In genomic region chr6:160750276-160750689, GRCh38 we compare ENCODE assay signal across 9 cellular contexts. TPM values are rescaled to one million over a fixed set of nuclear protein-coding genes. Genes with fewer than 3 reads are reported as not detected.
DNase-seq lines count a peak whose midpoint lies in the region; ATAC-seq and TF ChIP-seq lines count a peak whose summit lies in the region.
"Had no signal": no experiment of that assay in that cellular context is flagged by ENCODE, and none has a peak within 500 bp of the region (broad histone marks: within the 10 kb centered on the region; RNA-seq: fewer than 3 reads in every experiment).

No MANE protein-coding gene starts in this region.

- peaks cover 6 to 11% of the 10 kb centered on the region in 2 donors for H3K27me3 Mint-ChIP-seq in natural killer cell (ENCODE audit: low read depth in 2 of 2)

- H3K9me3 Mint-ChIP-seq in natural killer cell, result peaks cover 0 to under 1% of the 10 kb centered on the region in 2 donors

- no peaks in the 10 kb centered on the region for H3K4me1 Mint-ChIP-seq in natural killer cell

- H3K36me3 Mint-ChIP-seq in natural killer cell, result no peaks in the 10 kb centered on the region

- DNase-seq in epithelial cell of proximal tubule (ENCODE audit: low read depth) (no peak), natural killer cell (no peak), NCI-H1436 treated with DMSO at 0.1 percent for 48 hours (lab: John Stamatoyannopoulos, UW) (no peak), MV-4-11 (lab: John Stamatoyannopoulos, UW) (no peak)
- no peak for DNase-seq in stimulated activated CD4-positive, alpha-beta T cell treated with anti-CD3 and anti-CD28 coated beads, Interleukin-4, amount 100 ng/mL, for 4 hours

- H3K4me3 Mint-ChIP-seq in natural killer cell, result no peak overlapping the region

- H3K27ac Mint-ChIP-seq in natural killer cell, result no peak overlapping the region

- peak; percentile 92 for ATAC-seq in GM21367 (IDR thresholded peaks at IDR 0.05; ENCODE audit: unreplicated experiment)
- peak; percentile 88 for ATAC-seq in HG03565 (IDR thresholded peaks at IDR 0.05; ENCODE audit: unreplicated experiment)
- ATAC-seq in natural killer cell, result no peak

- intact Hi-C loops in natural killer cell (cut with micrococcal nuclease), result no loop called here

- TF ChIP-seq CTCF in GM12872 (IDR thresholded peaks at IDR 0.05; ENCODE audit: insufficient read depth, low read depth, low read length) (peak; percentile 87), epithelial cell of proximal tubule (conservative IDR thresholded peaks at IDR 0.05; ENCODE audit: low read depth, low read length) (peak; percentile 65), natural killer cell (IDR thresholded peaks at IDR 0.05) (no peak)

- no peak overlapping the region for H3K4me3 ChIP-seq in epithelial cell of proximal tubule (ENCODE audit: low read depth, low read length)

RNA-seq across cellular contexts. Expression of gene PLG, which starts 48.2 kb away (rescaled TPM):
- total RNA-seq in epithelial cell of proximal tubule (not detected in 2 replicates), natural killer cell (not detected)
- total RNA-seq: RPMI7951 had no signal

Comparison
In these comparisons a context has a peak if more than half of its experiments do, and no peak if none do; other contexts are left out.
1. ATAC-seq: peak in GM21367 (single experiment) and HG03565 (single experiment); none in natural killer cell (0 of 3).